In genomic region chr16:58306327-58306726, GRCh38 we compare ENCODE assay signal across 8 cellular contexts. TPM values are rescaled to one million over a fixed set of nuclear protein-coding genes. Genes with fewer than 3 reads are reported as not detected.
DNase-seq lines count a peak whose midpoint lies in the region; ATAC-seq, FAIRE-seq and TF ChIP-seq lines count a peak whose summit lies in the region.

No MANE protein-coding gene starts in this region.

- H3K4me1 Mint-ChIP-seq in activated CD8-positive, alpha-beta T cell treated with anti-CD3 and anti-CD28 coated beads, Interleukin-2, amount 10 ng/mL, durations not matched to agents 7 days and 5 days (ENCODE audit: low read depth), result no peaks in the 10 kb centered on the region

- 67 to 71% methylated on average over 3 of the region's 3 CpGs for WGBS in pancreas, 2 donors
- WGBS in ovary, 3 donors, result 67 to 79% (median 76%) methylated on average over 3 of the region's 3 CpGs

- no peak for TF ChIP-seq POLR2A in ovary (IDR thresholded peaks at IDR 0.05)

- peaks cover 5% of the 10 kb centered on the region for H3K9me3 Mint-ChIP-seq in activated CD8-positive, alpha-beta T cell treated with anti-CD3 and anti-CD28 coated beads, Interleukin-2, amount 10 ng/mL, durations not matched to agents 7 days and 5 days (ENCODE audit: insufficient read depth)

- FAIRE-seq in pancreas (lab: Jason Lieb, UNC), result no peak

- peak; percentile 56 for TF ChIP-seq RAD21 in Ishikawa (IDR thresholded peaks at IDR 0.05; ENCODE audit: low read depth)

- TF ChIP-seq CTCF in AG09309 (IDR thresholded peaks at IDR 0.05; ENCODE audit: control insufficient read depth, insufficient read depth, low read depth, low read length, missing control alignments) (peak; percentile 51), foreskin keratinocyte (conservative IDR thresholded peaks at IDR 0.05) (peak; percentile 79), pancreas (IDR thresholded peaks at IDR 0.05) (peak in 1 of 4 donors; percentile 9), ovary (IDR thresholded peaks at IDR 0.05) (no peak)

- H3K9me3 ChIP-seq in pancreas, result no peaks in the 10 kb centered on the region
- no peaks in the 10 kb centered on the region for H3K9me3 ChIP-seq in ovary

- H3K27me3 Mint-ChIP-seq in activated CD8-positive, alpha-beta T cell treated with anti-CD3 and anti-CD28 coated beads, Interleukin-2, amount 10 ng/mL, durations not matched to agents 7 days and 5 days (ENCODE audit: low read depth), result peaks cover 17% of the 10 kb centered on the region

- no peak for TF ChIP-seq EP300 in Ishikawa (IDR thresholded peaks at IDR 0.05; ENCODE audit: borderline replicate concordance)
- TF ChIP-seq EP300 in ovary (IDR thresholded peaks at IDR 0.05), result no peak

- H3K27me3 ChIP-seq in foreskin keratinocyte (peaks cover 11% of the 10 kb centered on the region), pancreas (no peaks in the 10 kb centered on the region), ovary (no peaks in the 10 kb centered on the region)

- CTCF ChIA-PET in activated CD8-positive, alpha-beta T cell treated with anti-CD3 and anti-CD28 coated beads, Interleukin-2, amount 10 ng/mL, durations not matched to agents 7 days and 5 days (lab: Charles Lee), result interaction anchor here (0.7 to 1.6 kb wide), 5 partner anchors 9 to 31 kb away, joined by 3 to 5 read pairs (median 4); no protein-coding TSS in a partner anchor

- POLR2A ChIA-PET in activated CD8-positive, alpha-beta T cell treated with anti-CD3 and anti-CD28 coated beads, Interleukin-2, amount 10 ng/mL, durations not matched to agents 7 days and 5 days (lab: Charles Lee), result no interaction called here

- intact Hi-C loops in pancreas (cut with DNase I), result no loop called here
- intact Hi-C loops in ovary (cut with DNase I), result no loop called here

- no peak for ATAC-seq in activated CD8-positive, alpha-beta T cell treated with anti-CD3 and anti-CD28 coated beads, Interleukin-2, amount 10 ng/mL, durations not matched to agents 7 days and 5 days
- ATAC-seq in foreskin keratinocyte, result peak; percentile 41
- no peak for ATAC-seq in pancreas

- H3K4me1 ChIP-seq in foreskin keratinocyte (no peaks in the 10 kb centered on the region), pancreas (no peaks in the 10 kb centered on the region), ovary (ENCODE audit: insufficient read depth) (no peaks in the 10 kb centered on the region)

- no peak overlapping the region for H3K4me3 Mint-ChIP-seq in activated CD8-positive, alpha-beta T cell treated with anti-CD3 and anti-CD28 coated beads, Interleukin-2, amount 10 ng/mL, durations not matched to agents 7 days and 5 days

- H3K27ac ChIP-seq in foreskin keratinocyte, result no peak overlapping the region
- no peak overlapping the region for H3K27ac ChIP-seq in pancreas
- H3K27ac ChIP-seq in ovary, result no peak overlapping the region

- H3K27ac Mint-ChIP-seq in activated CD8-positive, alpha-beta T cell treated with anti-CD3 and anti-CD28 coated beads, Interleukin-2, amount 10 ng/mL, durations not matched to agents 7 days and 5 days, result no peak overlapping the region

- no peaks in the 10 kb centered on the region for H3K36me3 Mint-ChIP-seq in activated CD8-positive, alpha-beta T cell treated with anti-CD3 and anti-CD28 coated beads, Interleukin-2, amount 10 ng/mL, durations not matched to agents 7 days and 5 days (ENCODE audit: low read depth)

- DNase-seq in AG09309 (ENCODE audit: low read depth), result no peak
- DNase-seq in activated CD8-positive, alpha-beta T cell treated with anti-CD3 and anti-CD28 coated beads, Interleukin-2, amount 10 ng/mL, durations not matched to agents 7 days and 5 days, result peak; percentile 64
- peak in 1 of 2 donors; percentile 29 for DNase-seq in foreskin keratinocyte
- DNase-seq in stimulated activated CD4-positive, alpha-beta T cell treated with anti-CD3 and anti-CD28 coated beads, TNF-alpha, amount 100 ng/mL, for 48 hours (ENCODE audit: low read depth in 3 of 3), result peak; percentile 16 to 32 (median 19)
- DNase-seq in pancreas, result no peak
- DNase-seq in ovary, result no peak
- no peak for DNase-seq in GDM1 (lab: John Stamatoyannopoulos, UW)

- H3K4me3 ChIP-seq in AG09309 (ENCODE audit: control insufficient read depth, low read depth, low read length), result no peak overlapping the region
- H3K4me3 ChIP-seq in pancreas, result no peak overlapping the region
- H3K4me3 ChIP-seq in ovary, result no peak overlapping the region

- H3K36me3 ChIP-seq in pancreas, result no peaks in the 10 kb centered on the region
- H3K36me3 ChIP-seq in ovary, result no peaks in the 10 kb centered on the region

TF ChIP-seq in Ishikawa, 13 proteins besides CTCF, POLR2A, EP300 and RAD21:
- no peak for TF ChIP-seq USF1 (IDR thresholded peaks at IDR 0.05)
- no peak for TF ChIP-seq EGR1 (IDR thresholded peaks at IDR 0.05)
- no peak for TF ChIP-seq YY1 (IDR thresholded peaks at IDR 0.05; ENCODE audit: low read depth)
- TF ChIP-seq TCF12 (IDR thresholded peaks at IDR 0.05; ENCODE audit: low read depth), result no peak
- TF ChIP-seq MAX (IDR thresholded peaks at IDR 0.05), result no peak
- no peak for TF ChIP-seq FOXM1 (IDR thresholded peaks at IDR 0.05; ENCODE audit: borderline replicate concordance, low read depth)
- no peak for TF ChIP-seq CREB1 (IDR thresholded peaks at IDR 0.05; ENCODE audit: low read depth)

RNA-seq across cellular contexts. Expression of gene PRSS54, which starts 11.5 kb away (rescaled TPM):
- not detected for total RNA-seq in activated CD8-positive, alpha-beta T cell treated with anti-CD3 and anti-CD28 coated beads, Interleukin-2, amount 10 ng/mL, durations not matched to agents 7 days and 5 days
- total RNA-seq in foreskin keratinocyte (not detected in 2 replicates), pancreas (not detected), ovary (not detected)
- polyA plus RNA-seq in foreskin keratinocyte (not detected in 2 replicates), pancreas (not detected), ovary (not detected)

Comparison
In these comparisons a context has a peak if more than half of its experiments do, and no peak if none do; other contexts are left out.
1. DNase-seq: peak in activated CD8-positive, alpha-beta T cell treated with anti-CD3 and anti-CD28 coated beads, Interleukin-2, amount 10 ng/mL, durations not matched to agents 7 days and 5 days (single experiment) and stimulated activated CD4-positive, alpha-beta T cell treated with anti-CD3 and anti-CD28 coated beads, TNF-alpha, amount 100 ng/mL, for 48 hours (3 of 3); none in AG09309 (single experiment), pancreas (0 of 6), ovary (0 of 5) and GDM1 (single experiment).
2. CTCF ChIP-seq: peak in AG09309 (single experiment) and foreskin keratinocyte (single experiment); none in ovary (0 of 3).